In genomic region chr2:126970583-126970982, GRCh38 we compare ENCODE assay signal across 15 cellular contexts.
A peak's percentile ranks its signal among the peaks of the same experiment; 100 is the strongest.
DNase-seq lines count a peak whose midpoint lies in the region; ATAC-seq, FAIRE-seq and TF ChIP-seq lines count a peak whose summit lies in the region.
"Had no signal": no experiment of that assay in that cellular context is flagged by ENCODE, and none has a peak within 500 bp of the region (broad histone marks: within the 10 kb centered on the region; RNA-seq: fewer than 3 reads in every experiment).

No MANE protein-coding gene starts in this region.

- in situ Hi-C loops in HepG2 (cut with HindIII; ENCODE audit: extremely low pct_ligation_motif_present, low pct_unique_long_range_greater_than_20kb), result no loop called here

- H3K27ac ChIP-seq in HepG2 (ENCODE audit: extremely low read length, insufficient read depth, low read length) (no peak overlapping the region), right lobe of liver (no peak overlapping the region), muscle layer of colon (ENCODE audit: low read depth, low read length) (peak overlapping the region; percentile 49), foreskin keratinocyte (no peak overlapping the region)
- H3K27ac ChIP-seq: ovary, tibial artery had no signal

- CTCF ChIA-PET in HepG2 (lab: Yijun Ruan, JAX; ENCODE audit: low intra/inter-chr PET ratio, low total read pairs), result interaction anchor here (2.1 kb wide), 1 partner anchor 442 kb away, joined by 9 read pairs; no protein-coding TSS in a partner anchor

- DNase-seq in HepG2 (ENCODE audit: low spot score) (no peak), right lobe of liver (no peak), choroid plexus epithelial cell (ENCODE audit: low read depth) (peak; percentile 32), foreskin keratinocyte (no peak), SK-N-DZ (ENCODE audit: low spot score) (no peak)
- no peak for DNase-seq in stimulated activated naive B cell treated with anti-CD40 and anti-IgM and Interleukin-4, amounts not matched to agents 10 μg/mL and 1 μg/mL and 100 μg/mL, for 72 hours
- DNase-seq: activated CD8-positive, alpha-beta memory T cell treated with anti-CD3 and anti-CD28 coated beads for 24 hours; CD4-positive, CD25-positive, alpha-beta regulatory T cell; NCI-H146; tibial artery had no signal

- TF ChIP-seq POLR2A in HepG2 (IDR thresholded peaks at IDR 0.05; ENCODE audit: insufficient read depth in 1 of 2, low read depth in 2 of 2, low read length in 2 of 2), result no peak
- no peak for TF ChIP-seq POLR2A in right lobe of liver (IDR thresholded peaks at IDR 0.05)

- H3K9ac ChIP-seq in HepG2 (ENCODE audit: insufficient read depth, low read depth, low read length), result no peak overlapping the region
- no peak overlapping the region for H3K9ac ChIP-seq in muscle layer of colon (ENCODE audit: low read length)

- no peak for TF ChIP-seq RAD21 in HepG2 (CRISPR knock-in tag; IDR thresholded peaks at IDR 0.05)

- no peaks in the 10 kb centered on the region for H3K9me3 Mint-ChIP-seq in stimulated activated naive B cell treated with anti-CD40 and anti-IgM and Interleukin-4, amounts not matched to agents 10 μg/mL and 1 μg/mL and 100 μg/mL, for 72 hours
- H3K9me3 Mint-ChIP-seq: activated T-helper 2 cell treated with anti-CD3 and anti-CD28 coated beads, Interferon-gamma antibody, Interleukin-2, Interleukin-4, amounts not matched to agents 10 μg/mL and 5 μg/mL and 100 μg/mL, durations not matched to agents 14 hours and 24 hours and 36 hours had no signal

- 39% methylated on average over 3 of the region's 3 CpGs for WGBS in HepG2 (ENCODE audit: low lambda C conversion rate)
- 100% methylated on average over 1 of the region's 3 CpGs for WGBS in right lobe of liver (ENCODE audit: insufficient coverage, low coverage, low lambda C conversion rate, missing lambda C conversion rate)

- H4K20me1 ChIP-seq in HepG2 (ENCODE audit: insufficient read depth, low read length), result no peaks in the 10 kb centered on the region

- ATAC-seq in HepG2, result no peak
- ATAC-seq in right lobe of liver, result no peak
- no peak for ATAC-seq in stimulated activated naive B cell treated with anti-CD40 and anti-IgM and Interleukin-4, amounts not matched to agents 10 μg/mL and 1 μg/mL and 100 μg/mL, for 72 hours (replicated peaks)
- no peak for ATAC-seq in foreskin keratinocyte
- no peak for ATAC-seq in HG02840 (IDR thresholded peaks at IDR 0.05; ENCODE audit: low FRiP score, unreplicated experiment)

- no peak for FAIRE-seq in HepG2 (lab: Jason Lieb, UNC)
- FAIRE-seq: HTR-8/SVneo had no signal

- POLR2A ChIA-PET in HepG2 (lab: Yijun Ruan, JAX), result no interaction called here

- no peak for TF ChIP-seq CTCF in HepG2 (CRISPR knock-in tag; IDR thresholded peaks at IDR 0.05)
- TF ChIP-seq CTCF in right lobe of liver (IDR thresholded peaks at IDR 0.05), result no peak
- no peak for TF ChIP-seq CTCF in choroid plexus epithelial cell (conservative IDR thresholded peaks at IDR 0.05; ENCODE audit: low read depth, low read length)
- no peak for TF ChIP-seq CTCF in foreskin keratinocyte (conservative IDR thresholded peaks at IDR 0.05)

- peaks cover 1 to 14% of the 10 kb centered on the region in 2 donors for H3K4me1 Mint-ChIP-seq in stimulated activated naive B cell treated with anti-CD40 and anti-IgM and Interleukin-4, amounts not matched to agents 10 μg/mL and 1 μg/mL and 100 μg/mL, for 72 hours

- peaks cover 44 to 56% of the 10 kb centered on the region in 2 donors for H3K27me3 Mint-ChIP-seq in stimulated activated naive B cell treated with anti-CD40 and anti-IgM and Interleukin-4, amounts not matched to agents 10 μg/mL and 1 μg/mL and 100 μg/mL, for 72 hours

- H3K27me3 ChIP-seq in HepG2 (ENCODE audit: control insufficient read depth in 1 of 2, insufficient read depth in 2 of 2, low read length in 2 of 2) (peaks cover 2 to 26% of the 10 kb centered on the region in 2 experiments; a peak in 4 of 5 replicates), right lobe of liver (no peaks in the 10 kb centered on the region), muscle layer of colon (ENCODE audit: control insufficient read depth in 1 of 2, insufficient read depth in 2 of 2, low read length in 2 of 2) (no peaks in the 10 kb centered on the region), foreskin keratinocyte (peaks cover 26% of the 10 kb centered on the region)
- H3K27me3 ChIP-seq: ovary had no signal

- H3K27ac Mint-ChIP-seq in stimulated activated naive B cell treated with anti-CD40 and anti-IgM and Interleukin-4, amounts not matched to agents 10 μg/mL and 1 μg/mL and 100 μg/mL, for 72 hours, result no peak overlapping the region
- H3K27ac Mint-ChIP-seq: activated T-helper 2 cell treated with anti-CD3 and anti-CD28 coated beads, Interferon-gamma antibody, Interleukin-2, Interleukin-4, amounts not matched to agents 10 μg/mL and 5 μg/mL and 100 μg/mL, durations not matched to agents 14 hours and 24 hours and 36 hours; CD4-positive, CD25-positive, alpha-beta regulatory T cell had no signal

- H3K36me3 ChIP-seq in HepG2 (replicated peaks in 1 of 2; ENCODE audit: control insufficient read depth in 1 of 2, insufficient read depth in 2 of 2, low read length in 2 of 2) (no peaks in the 10 kb centered on the region), right lobe of liver (no peaks in the 10 kb centered on the region), muscle layer of colon (ENCODE audit: insufficient read depth, low read length) (no peaks in the 10 kb centered on the region)
- H3K36me3 ChIP-seq: ovary, tibial artery had no signal

- BruUV-seq in HepG2 (replicated peaks; lab: Mats Ljungman, UMichigan), result no TSS peak

- H2AFZ ChIP-seq in HepG2 (ENCODE audit: low read length), result no peak overlapping the region

- intact Hi-C loops in HepG2 (cut with micrococcal nuclease; ENCODE audit: unreplicated experiment) (loop anchor here (5.0 to 10.0 kb wide), 2 partner anchors 743 to 1226 kb away; no protein-coding TSS in a partner anchor), right lobe of liver (cut with DNase I) (no loop called here)

- H3K79me2 ChIP-seq in HepG2 (ENCODE audit: insufficient read depth, low read length), result no peaks in the 10 kb centered on the region

- H3K4me3 Mint-ChIP-seq in stimulated activated naive B cell treated with anti-CD40 and anti-IgM and Interleukin-4, amounts not matched to agents 10 μg/mL and 1 μg/mL and 100 μg/mL, for 72 hours, result no peak overlapping the region
- H3K4me3 Mint-ChIP-seq: CD4-positive, CD25-positive, alpha-beta regulatory T cell had no signal

- H3K9me3 ChIP-seq in HepG2 (ENCODE audit: low read length), result 0 out of 2 replicates have a peak, but pooled peaks cover 2% of the 10 kb centered on the region
- no peaks in the 10 kb centered on the region for H3K9me3 ChIP-seq in right lobe of liver
- H3K9me3 ChIP-seq in muscle layer of colon (ENCODE audit: low read length), result no peaks in the 10 kb centered on the region
- H3K9me3 ChIP-seq: ovary, tibial artery had no signal

- peak overlapping the region; percentile 89; the same call in 1 of the 2 replicates for H3K4me2 ChIP-seq in HepG2 (ENCODE audit: low read depth, low read length)

- H3K36me3 Mint-ChIP-seq in stimulated activated naive B cell treated with anti-CD40 and anti-IgM and Interleukin-4, amounts not matched to agents 10 μg/mL and 1 μg/mL and 100 μg/mL, for 72 hours, result no peaks in the 10 kb centered on the region
- H3K36me3 Mint-ChIP-seq: CD4-positive, CD25-positive, alpha-beta regulatory T cell had no signal

- TF ChIP-seq EP300 in HepG2 (IDR thresholded peaks at IDR 0.05; ENCODE audit: low read depth in 2 of 2, low read length in 2 of 2) (no peak), HepG2 (CRISPR knock-in tag; IDR thresholded peaks at IDR 0.05; ENCODE audit: borderline replicate concordance) (no peak)

- H3K4me1 ChIP-seq in HepG2 (ENCODE audit: insufficient read depth, low read length) (peaks cover 52% of the 10 kb centered on the region), right lobe of liver (peaks cover 0 to 6% (median 4%) of the 10 kb centered on the region in 4 donors), muscle layer of colon (ENCODE audit: insufficient read depth, low read length) (peaks cover 13% of the 10 kb centered on the region), foreskin keratinocyte (no peaks in the 10 kb centered on the region)

- H3K4me3 ChIP-seq in HepG2 (replicated peaks in 1 of 3; ENCODE audit: insufficient read depth in 1 of 3, low read depth in 2 of 3, low read length in 3 of 3) (no peak overlapping the region), right lobe of liver (no peak overlapping the region), choroid plexus epithelial cell (ENCODE audit: low read depth, low read length) (no peak overlapping the region), muscle layer of colon (ENCODE audit: low read depth in 1 of 2, low read length in 2 of 2) (no peak overlapping the region)
- H3K4me3 ChIP-seq: ovary had no signal

TF ChIP-seq in HepG2, 621 proteins besides CTCF, POLR2A, EP300 and RAD21:
- TF ChIP-seq TERF1 (CRISPR knock-in tag; IDR thresholded peaks at IDR 0.05), result no peak
- TF ChIP-seq ZFP36L1 (CRISPR knock-in tag; IDR thresholded peaks at IDR 0.05), result no peak
- TF ChIP-seq ZNF75D (CRISPR knock-in tag; IDR thresholded peaks at IDR 0.05; ENCODE audit: borderline replicate concordance), result no peak
- TF ChIP-seq ZNF232 (CRISPR knock-in tag; IDR thresholded peaks at IDR 0.05; ENCODE audit: borderline replicate concordance), result no peak
